32 cellular contexts compared by ENCODE assay signal in genomic region chr21:37971390-37971789, GRCh38. TPM values are rescaled to one million over a fixed set of nuclear protein-coding genes. Genes with fewer than 3 reads are reported as not detected.
A peak's percentile ranks its signal among the peaks of the same experiment; 100 is the strongest.
DNase-seq lines count a peak whose midpoint lies in the region; ATAC-seq, FAIRE-seq and TF ChIP-seq lines count a peak whose summit lies in the region.
"Had no signal": no experiment of that assay in that cellular context is flagged by ENCODE, and none has a peak within 500 bp of the region (broad histone marks: within the 10 kb centered on the region; RNA-seq: fewer than 3 reads in every experiment).

No MANE protein-coding gene starts in this region.

- H3K9me1 ChIP-seq in K562 (ENCODE audit: control insufficient read depth, insufficient read depth, low read length), result no peaks in the 10 kb centered on the region

- no peak for TF ChIP-seq RAD21 in A549 (conservative IDR thresholded peaks at IDR 0.05 in 1 of 2, IDR thresholded peaks at IDR 0.05 in 1 of 2)
- no peak for TF ChIP-seq RAD21 in K562 (CRISPR knock-in tag; conservative IDR thresholded peaks at IDR 0.05 in 1 of 2, IDR thresholded peaks at IDR 0.05 in 1 of 2)

- H3K36me3 ChIP-seq in K562 (ENCODE audit: control insufficient read depth, insufficient read depth, low read length), result no peaks in the 10 kb centered on the region
- no peaks in the 10 kb centered on the region for H3K36me3 ChIP-seq in hepatocyte (replicated peaks; ENCODE audit: insufficient read depth, low read depth)
- H3K36me3 ChIP-seq: BE2C, BLaER1 had no signal

- no peaks in the 10 kb centered on the region for H3K79me2 ChIP-seq in K562 (ENCODE audit: control insufficient read depth, insufficient read depth, low read length)
- no peaks in the 10 kb centered on the region for H3K79me2 ChIP-seq in hepatocyte

- H3K9me3 ChIP-seq in A549 (no peaks in the 10 kb centered on the region), K562 (replicated peaks; ENCODE audit: control insufficient read depth, insufficient read depth, low read depth, low read length) (no peaks in the 10 kb centered on the region), hepatocyte (ENCODE audit: low read depth) (no peaks in the 10 kb centered on the region)
- H3K9me3 ChIP-seq: BE2C, BLaER1 had no signal

- no peaks in the 10 kb centered on the region for H3K9me3 Mint-ChIP-seq in stimulated activated effector memory CD8-positive, alpha-beta T cell treated with anti-CD3 and anti-CD28 coated beads, Interleukin-12 subunit alpha, Interleukin-12 subunit beta, amount 100 ng/mL, for 72 hours
- H3K9me3 Mint-ChIP-seq: CD4-positive, alpha-beta memory T cell had no signal

- CTCF ChIA-PET in A549 (lab: Yijun Ruan, JAX) (interaction anchor here (1.3 kb wide), 1 partner anchor 55 kb away, joined by 3 read pairs; no protein-coding TSS in a partner anchor), K562 (lab: Yijun Ruan, JAX; ENCODE audit: low intra/inter-chr PET ratio) (no interaction called here)

- H3K4me2 ChIP-seq in A549 (no peak overlapping the region), K562 (ENCODE audit: insufficient read depth, low read length) (no peak overlapping the region), hepatocyte (no peak overlapping the region)
- H3K4me2 ChIP-seq: BLaER1 had no signal

- TF ChIP-seq CTCF in A549 (IDR thresholded peaks at IDR 0.05), result no peak
- TF ChIP-seq CTCF in K562 (IDR thresholded peaks at IDR 0.05 in 2 of 3, conservative IDR thresholded peaks at IDR 0.05 in 1 of 3; ENCODE audit: insufficient read depth in 2 of 3, low read depth in 1 of 3, low read length in 3 of 3), result no peak
- TF ChIP-seq CTCF in hepatocyte (IDR thresholded peaks at IDR 0.05; ENCODE audit: poor library complexity), result no peak

- TF ChIP-seq EP300 in A549 (IDR thresholded peaks at IDR 0.05) (no peak), K562 (IDR thresholded peaks at IDR 0.05; ENCODE audit: low read length) (no peak)

- no TSS peak for BruUV-seq in K562 (replicated peaks; lab: Mats Ljungman, UMichigan)

- H3K36me3 Mint-ChIP-seq in stimulated activated effector memory CD8-positive, alpha-beta T cell treated with anti-CD3 and anti-CD28 coated beads, Interleukin-12 subunit alpha, Interleukin-12 subunit beta, amount 100 ng/mL, for 72 hours, result no peaks in the 10 kb centered on the region
- H3K36me3 Mint-ChIP-seq: CD14-positive monocyte; CD4-positive, alpha-beta memory T cell; CD4-positive, CD25-positive, alpha-beta regulatory T cell; CD8-positive, alpha-beta memory T cell had no signal

- H3K4me3 Mint-ChIP-seq in stimulated activated effector memory CD8-positive, alpha-beta T cell treated with anti-CD3 and anti-CD28 coated beads, Interleukin-12 subunit alpha, Interleukin-12 subunit beta, amount 100 ng/mL, for 72 hours, result no peak overlapping the region
- H3K4me3 Mint-ChIP-seq: CD4-positive, alpha-beta memory T cell; CD4-positive, CD25-positive, alpha-beta regulatory T cell; CD8-positive, alpha-beta memory T cell had no signal

- no peaks in the 10 kb centered on the region for H3K9me2 ChIP-seq in hepatocyte (replicated peaks; ENCODE audit: insufficient read depth)

- H3K27me3 ChIP-seq in K562 (ENCODE audit: control insufficient read depth in 2 of 2, insufficient read depth in 2 of 2, low read length in 2 of 2) (no peaks in the 10 kb centered on the region), hepatocyte (no peaks in the 10 kb centered on the region)
- H3K27me3 ChIP-seq: BE2C, BLaER1 had no signal

- TF ChIP-seq POLR2A in A549 (IDR thresholded peaks at IDR 0.05; ENCODE audit: low read length) (no peak), K562 (conservative IDR thresholded peaks at IDR 0.05) (no peak)

- H2AFZ ChIP-seq in K562 (ENCODE audit: low read depth, low read length) (no peak overlapping the region), hepatocyte (no peak overlapping the region)

- H3K27ac ChIP-seq in A549, result no peak overlapping the region; a peak in 1 of 6 replicates
- no peak overlapping the region for H3K27ac ChIP-seq in K562 (ENCODE audit: extremely low read depth, low read depth, low read length)
- no peak overlapping the region for H3K27ac ChIP-seq in hepatocyte
- H3K27ac ChIP-seq: 22Rv1, BLaER1 had no signal

- POLR2A ChIA-PET in A549 (lab: Yijun Ruan, JAX), result no interaction called here
- POLR2A ChIA-PET in K562 (lab: Yijun Ruan, JAX), result no interaction called here

- in situ Hi-C loops in K562 (cut with MboI), result no loop called here

- FAIRE-seq in A549 (lab: Jason Lieb, UNC), result no peak
- no peak for FAIRE-seq in K562 (lab: Jason Lieb, UNC)
- FAIRE-seq: GM12878, GM12892, GM18507 had no signal

- intact Hi-C loops in K562 (cut with micrococcal nuclease), result no loop called here

- H3K9ac ChIP-seq in K562 (ENCODE audit: insufficient read depth in 1 of 2, low read depth in 2 of 2, low read length in 2 of 2), result no peak overlapping the region
- H3K9ac ChIP-seq: BLaER1 had no signal

- H4K20me1 ChIP-seq in K562 (replicated peaks; ENCODE audit: control insufficient read depth, insufficient read depth, low read length) (no peaks in the 10 kb centered on the region; the same call in 1 of the 2 replicates), hepatocyte (ENCODE audit: insufficient read depth, poor library complexity, severe bottlenecking) (no peaks in the 10 kb centered on the region)
- H4K20me1 ChIP-seq: BLaER1 had no signal

- no peaks in the 10 kb centered on the region for H3K4me1 Mint-ChIP-seq in stimulated activated effector memory CD8-positive, alpha-beta T cell treated with anti-CD3 and anti-CD28 coated beads, Interleukin-12 subunit alpha, Interleukin-12 subunit beta, amount 100 ng/mL, for 72 hours
- H3K4me1 Mint-ChIP-seq: CD14-positive monocyte; CD4-positive, alpha-beta memory T cell; CD4-positive, CD25-positive, alpha-beta regulatory T cell; CD8-positive, alpha-beta memory T cell had no signal

- H3K4me1 ChIP-seq in A549 (0 out of 3 replicates have a peak, but pooled peaks cover 10% of the 10 kb centered on the region), K562 (replicated peaks in 1 of 2; ENCODE audit: control insufficient read depth in 2 of 2, insufficient read depth in 2 of 2, low read length in 2 of 2) (peaks cover 0 to 8% of the 10 kb centered on the region in 2 experiments; a peak in 2 of 5 replicates), hepatocyte (ENCODE audit: insufficient read depth) (no peaks in the 10 kb centered on the region)
- H3K4me1 ChIP-seq: BE2C, BLaER1 had no signal

- DNase-seq in NCI-H82 (lab: John Stamatoyannopoulos, UW), result peak; percentile 8
- DNase-seq in NCI-H82 treated with DMSO at 0.1 percent for 48 hours (lab: John Stamatoyannopoulos, UW; ENCODE audit: unreplicated experiment), result no peak
- no peak for DNase-seq in A549 (ENCODE audit: low read depth in 1 of 2, low spot score in 1 of 2)
- DNase-seq in K562 (ENCODE audit: extremely low read depth in 1 of 4, low spot score in 3 of 4), result no peak
- peak; percentile 11 for DNase-seq in hepatocyte (ENCODE audit: low spot score)
- DNase-seq in stimulated activated effector memory CD8-positive, alpha-beta T cell treated with anti-CD3 and anti-CD28 coated beads, Interleukin-12 subunit alpha, Interleukin-12 subunit beta, amount 100 ng/mL, for 72 hours (ENCODE audit: low spot score in 2 of 2), result no peak
- DNase-seq in activated CD8-positive, alpha-beta memory T cell treated with anti-CD3 and anti-CD28 coated beads, Interleukin-2, amount 50 U/mL, for 48 hours, result no peak
- DNase-seq: ACHN; BE2C; C1 segment of cervical spinal cord; CD4-positive, alpha-beta memory T cell; CD4-positive, CD25-positive, alpha-beta regulatory T cell; CD8-positive, alpha-beta memory T cell; COR-L47; DMS 273 treated with DMSO at 0.1 percent for 48 hours; DMS153; DMS53; DMS79; DND-41; EL; GDM1 had no signal

- H3K4me3 ChIP-seq in A549 (no peak overlapping the region), K562 (no peak overlapping the region), hepatocyte (no peak overlapping the region)
- H3K4me3 ChIP-seq: BLaER1, GM12878 had no signal

- ATAC-seq in A549 (no peak), K562 (no peak), GM21381 (IDR thresholded peaks at IDR 0.05; ENCODE audit: unreplicated experiment) (no peak)
- ATAC-seq in stimulated activated effector memory CD8-positive, alpha-beta T cell treated with anti-CD3 and anti-CD28 coated beads, Interleukin-12 subunit alpha, Interleukin-12 subunit beta, amount 100 ng/mL, for 72 hours, result no peak
- ATAC-seq: GM12878 had no signal

- WGBS in A549 (ENCODE audit: missing lambda C conversion rate), result 60% methylated on average over 5 of the region's 5 CpGs
- WGBS in K562 (ENCODE audit: insufficient coverage, low coverage, missing lambda C conversion rate), result 9% methylated on average over 5 of the region's 5 CpGs
- WGBS in hepatocyte (ENCODE audit: low lambda C conversion rate, missing lambda C conversion rate), result 52% methylated on average over 5 of the region's 5 CpGs

- no peak overlapping the region for H3K27ac Mint-ChIP-seq in stimulated activated effector memory CD8-positive, alpha-beta T cell treated with anti-CD3 and anti-CD28 coated beads, Interleukin-12 subunit alpha, Interleukin-12 subunit beta, amount 100 ng/mL, for 72 hours
- H3K27ac Mint-ChIP-seq: CD14-positive monocyte; CD4-positive, alpha-beta memory T cell; CD4-positive, CD25-positive, alpha-beta regulatory T cell; CD8-positive, alpha-beta memory T cell had no signal

RNA-seq across cellular contexts. Expression of gene KCNJ6, which starts 55.1 kb away (rescaled TPM):
- 1.4 and 2.3 TPM in 2 replicates for polyA plus RNA-seq in A549 (2011; rRNA removed)
- 0.25 and 0.32 TPM in 2 replicates for polyA plus RNA-seq in A549 (2012; cell fraction: cytosol; rRNA removed)
- 0.19 and 0.27 TPM in 2 replicates for polyA plus RNA-seq in A549 (2012; cell fraction: nucleus; rRNA removed)
- polyA plus RNA-seq in A549 (2017; fragmentation: RNase III; extraction: RNeasy Plus Mini Kit Qiagen cat#74134 plus additional on column Dnase treatment), result 0.33 to 0.79 TPM (median 0.68 TPM) in 3 replicates
- 2.3 and 4.1 TPM in 2 replicates for polyA minus RNA-seq in A549 (2011; rRNA and poly(A)+ RNA removed)
- 0.19 and 0.23 TPM in 2 replicates for total RNA-seq in K562 (2011; cell fraction: chromatin; rRNA removed; ENCODE audit: low replicate concordance)
- total RNA-seq in K562 (2011; cell fraction: nucleolus; rRNA removed), result 0.13 TPM in 1 of 2 replicates, not detected in the other
- 0.31 and 0.37 TPM in 2 replicates for total RNA-seq in K562 (2011; cell fraction: nucleoplasm; rRNA removed)
- total RNA-seq in K562 (2014; rRNA removed), result 0.04 TPM in 1 of 2 replicates, not detected in the other
- total RNA-seq in K562 (2014; rRNA removed; fragmentation: Illumina TruSeq; extraction: Trizol), result 0.15 and 0.16 TPM in 2 replicates
- 0.15 and 0.18 TPM in 2 replicates for total RNA-seq in K562 (2015; rRNA removed; fragmentation: Illumina TruSeq; extraction: Trizol)
- total RNA-seq in K562 (2021), result 0.07 TPM in 2 replicates
- 0.21 and 0.53 TPM in 2 replicates for polyA plus RNA-seq in K562 (2011; rRNA removed)
- 0.15 and 0.46 TPM in 2 replicates for polyA plus RNA-seq in K562 (2011; cell fraction: cytosol; rRNA removed)
- 0.14 and 0.70 TPM in 2 replicates for polyA plus RNA-seq in K562 (2011; cell fraction: nucleus; rRNA removed)
- 0.07 and 0.19 TPM in 2 replicates for polyA plus RNA-seq in K562 (2012)
- 0.06 and 0.17 TPM in 2 replicates for polyA plus RNA-seq in K562 (2014; fragmentation: Illumina TruSeq; extraction: Trizol)
- under 1 TPM; 0.13 TPM for polyA plus RNA-seq in K562 (2014; fragmentation: Nextera tagmentation; extraction: Ambion mirVana)
- polyA plus RNA-seq in K562 (2014; rRNA removed), result 0.12 and 0.31 TPM in 2 replicates
- 0.25 and 1.3 TPM in 2 replicates for polyA minus RNA-seq in K562 (2011; rRNA and poly(A)+ RNA removed)
- polyA minus RNA-seq in K562 (2011; cell fraction: cytosol; rRNA and poly(A)+ RNA removed), result 0.36 TPM in 1 of 2 replicates, not detected in the other
- 0.13 and 0.56 TPM in 2 replicates for polyA minus RNA-seq in K562 (2011; cell fraction: nucleus; rRNA and poly(A)+ RNA removed)
- total RNA-seq in hepatocyte, result under 0.01 and 0.07 TPM in 2 replicates
- 0.46 and 0.52 TPM in 2 replicates for polyA plus RNA-seq in hepatocyte
- total RNA-seq: A172; A673; CD4-positive, alpha-beta memory T cell; CD4-positive, CD25-positive, alpha-beta regulatory T cell; CD8-positive, alpha-beta memory T cell; Daoy; G401; GM12878 had no signal
- polyA plus RNA-seq: CD14-positive monocyte; CD4-positive, alpha-beta memory T cell; CD4-positive, CD25-positive, alpha-beta regulatory T cell; CD8-positive, alpha-beta memory T cell had no signal

Comparison
In these comparisons a context has a peak if more than half of its experiments do, and no peak if none do; other contexts are left out.
1. DNase-seq: peak in NCI-H82 (single experiment) and hepatocyte (single experiment); none in NCI-H82 treated with DMSO at 0.1 percent for 48 hours (single experiment), A549 (0 of 2), K562 (0 of 4), stimulated activated effector memory CD8-positive, alpha-beta T cell treated with anti-CD3 and anti-CD28 coated beads, Interleukin-12 subunit alpha, Interleukin-12 subunit beta, amount 100 ng/mL, for 72 hours (0 of 2) and activated CD8-positive, alpha-beta memory T cell treated with anti-CD3 and anti-CD28 coated beads, Interleukin-2, amount 50 U/mL, for 48 hours (single experiment).